ENCODE assay signal across 10 cellular contexts in genomic region chr1:25148673-25149300, GRCh38.
A peak's percentile ranks its signal among the peaks of the same experiment; 100 is the strongest.
DNase-seq lines count a peak whose midpoint lies in the region; ATAC-seq and TF ChIP-seq lines count a peak whose summit lies in the region.
"Had no signal": no experiment of that assay in that cellular context is flagged by ENCODE, and none has a peak within 500 bp of the region (broad histone marks: within the 10 kb centered on the region; RNA-seq: fewer than 3 reads in every experiment).

No MANE protein-coding gene starts in this region.

- H3K9me2 ChIP-seq in PC-3 (replicated peaks; ENCODE audit: low read length): no peaks in the 10 kb centered on the region

- intact Hi-C loops in heart right ventricle (cut with DNase I): no loop called here
- intact Hi-C loops in right cardiac atrium (cut with DNase I): no loop called here
- intact Hi-C loops in PC-3 (cut with micrococcal nuclease): no loop called here
- intact Hi-C loops in dorsolateral prefrontal cortex (cut with DNase I): no loop called here
- intact Hi-C loops in stomach (cut with DNase I; ENCODE audit: low total_unique reads): no loop called here

- H3F3A ChIP-seq in PC-3 (ENCODE audit: low read length, unreplicated experiment): no peaks in the 10 kb centered on the region

- DNase-seq in heart right ventricle: no peak
- DNase-seq in right cardiac atrium: no peak
- peak; percentile 27 for DNase-seq in PC-3
- DNase-seq in dorsolateral prefrontal cortex: no peak
- peak; percentile 17 for DNase-seq in stimulated activated naive B cell treated with anti-CD40 and anti-IgM and Interleukin-4, amounts not matched to agents 10 μg/mL and 1 μg/mL and 100 μg/mL, for 72 hours
- no peak for DNase-seq in stomach
- no peak for DNase-seq in substantia nigra (lab: John Stamatoyannopoulos, UW)

- no peak overlapping the region for H3K4me3 Mint-ChIP-seq in stimulated activated naive B cell treated with anti-CD40 and anti-IgM and Interleukin-4, amounts not matched to agents 10 μg/mL and 1 μg/mL and 100 μg/mL, for 72 hours
- H3K4me3 Mint-ChIP-seq: T-helper 1 cell treated with Interleukin-12 subunit alpha and Interleukin-12 subunit beta and Interleukin-4 antibody, amounts not matched to agents 30 μg/mL and 1 μg/mL, for 36 hours had no signal

- CTCF ChIA-PET in PC-3 (lab: Charles Lee): no interaction called here

- H3K27me3 ChIP-seq in heart right ventricle (peaks cover 0 to 70% (median 38%) of the 10 kb centered on the region in 7 donors), right cardiac atrium (ENCODE audit: control insufficient read depth, insufficient read depth) (no peaks in the 10 kb centered on the region), PC-3 (ENCODE audit: low read length) (peaks cover 60% of the 10 kb centered on the region), dorsolateral prefrontal cortex (peaks cover 0 to 11% (median 0%) of the 10 kb centered on the region in 45 donors), stomach (peaks cover 0 to 32% (median 0%) of the 10 kb centered on the region in 3 donors)

- POLR2A ChIA-PET in PC-3 (lab: Charles Lee; ENCODE audit: unreplicated experiment): no interaction called here

- H3K27ac ChIP-seq in heart right ventricle (no peak overlapping the region), right cardiac atrium (ENCODE audit: low read length) (no peak overlapping the region), PC-3 (ENCODE audit: low read length) (no peak overlapping the region), dorsolateral prefrontal cortex (no peak overlapping the region), stomach (no peak overlapping the region), substantia nigra (ENCODE audit: low read depth, low read length, poor library complexity, severe bottlenecking) (no peak overlapping the region)
- H3K27ac ChIP-seq: thoracic aorta had no signal

- H3K9me3 ChIP-seq in heart right ventricle (peaks cover 0 to 14% (median 0%) of the 10 kb centered on the region in 11 donors), right cardiac atrium (ENCODE audit: control insufficient read depth, low read length) (peaks cover 1% of the 10 kb centered on the region), PC-3 (ENCODE audit: low read length) (no peaks in the 10 kb centered on the region), stomach (no peaks in the 10 kb centered on the region)
- H3K9me3 ChIP-seq: thoracic aorta had no signal

- 33 to 49% methylated on average over 2 of the region's 2 CpGs for WGBS in heart right ventricle, 2 donors
- 45% methylated on average over 2 of the region's 2 CpGs for WGBS in right cardiac atrium
- WGBS in stomach, 5 donors: 34 to 57% (median 42%) methylated on average over 2 of the region's 2 CpGs

- TF ChIP-seq POLR2A in stomach (IDR thresholded peaks at IDR 0.05): no peak

- no peak overlapping the region for H2AFZ ChIP-seq in PC-3 (ENCODE audit: low read length)

- H3K27ac Mint-ChIP-seq in stimulated activated naive B cell treated with anti-CD40 and anti-IgM and Interleukin-4, amounts not matched to agents 10 μg/mL and 1 μg/mL and 100 μg/mL, for 72 hours: no peak overlapping the region
- H3K27ac Mint-ChIP-seq: T-helper 1 cell treated with Interleukin-12 subunit alpha and Interleukin-12 subunit beta and Interleukin-4 antibody, amounts not matched to agents 30 μg/mL and 1 μg/mL, for 36 hours had no signal

- no TSS peak for BruUV-seq in PC-3 (replicated peaks; lab: Mats Ljungman, UMichigan)

- H3K36me3 ChIP-seq in heart right ventricle (no peaks in the 10 kb centered on the region), PC-3 (ENCODE audit: low read depth, low read length) (no peaks in the 10 kb centered on the region), stomach (no peaks in the 10 kb centered on the region)
- H3K36me3 ChIP-seq: thoracic aorta had no signal

- H3K9me3 Mint-ChIP-seq in stimulated activated naive B cell treated with anti-CD40 and anti-IgM and Interleukin-4, amounts not matched to agents 10 μg/mL and 1 μg/mL and 100 μg/mL, for 72 hours: no peaks in the 10 kb centered on the region
- H3K9me3 Mint-ChIP-seq: T-helper 1 cell treated with Interleukin-12 subunit alpha and Interleukin-12 subunit beta and Interleukin-4 antibody, amounts not matched to agents 30 μg/mL and 1 μg/mL, for 36 hours had no signal

- H3K4me3 ChIP-seq in heart right ventricle (no peak overlapping the region), right cardiac atrium (ENCODE audit: low read length) (no peak overlapping the region), PC-3 (ENCODE audit: low read length) (no peak overlapping the region), dorsolateral prefrontal cortex (no peak overlapping the region), stomach (no peak overlapping the region)
- H3K4me3 ChIP-seq: thoracic aorta had no signal

- H4K20me1 ChIP-seq in PC-3 (ENCODE audit: low read length): no peaks in the 10 kb centered on the region

- H3K4me2 ChIP-seq in PC-3 (ENCODE audit: low read length): no peak overlapping the region

- H3K27me3 Mint-ChIP-seq in stimulated activated naive B cell treated with anti-CD40 and anti-IgM and Interleukin-4, amounts not matched to agents 10 μg/mL and 1 μg/mL and 100 μg/mL, for 72 hours: peaks cover 31 to 35% of the 10 kb centered on the region in 2 donors

- no peaks in the 10 kb centered on the region for H3K79me2 ChIP-seq in PC-3 (ENCODE audit: low read length)

- ATAC-seq in heart right ventricle (no peak), right cardiac atrium (no peak), PC-3 (0 out of 2 replicates have a peak, but pooled peaks have one; percentile 29), GM19324 (IDR thresholded peaks at IDR 0.05; ENCODE audit: low FRiP score, unreplicated experiment) (no peak)
- ATAC-seq in stimulated activated naive B cell treated with anti-CD40 and anti-IgM and Interleukin-4, amounts not matched to agents 10 μg/mL and 1 μg/mL and 100 μg/mL, for 72 hours (replicated peaks): peak; percentile 71 to 76

- H3K9ac ChIP-seq in PC-3 (ENCODE audit: low read length): no peak overlapping the region

- H3K36me3 Mint-ChIP-seq in stimulated activated naive B cell treated with anti-CD40 and anti-IgM and Interleukin-4, amounts not matched to agents 10 μg/mL and 1 μg/mL and 100 μg/mL, for 72 hours: no peaks in the 10 kb centered on the region

- peak in 8 of 9 donors; percentile 21 to 60 (median 36) for TF ChIP-seq CTCF in heart right ventricle (IDR thresholded peaks at IDR 0.05)
- peak; percentile 59 for TF ChIP-seq CTCF in PC-3 (conservative IDR thresholded peaks at IDR 0.05; ENCODE audit: low read depth, low read length)
- TF ChIP-seq CTCF in dorsolateral prefrontal cortex (IDR thresholded peaks at IDR 0.05 in 54 of 56, conservative IDR thresholded peaks at IDR 0.05 in 2 of 56; ENCODE audit: low read depth in 1 of 56, partially characterized antibody in 56 of 56): peak in 35 of 56 donors; percentile 10 to 53 (median 30)
- TF ChIP-seq CTCF in stomach (IDR thresholded peaks at IDR 0.05): peak in 3 of 7 experiments; percentile 14 to 34 (median 16)

- peaks cover 14 to 17% of the 10 kb centered on the region in 2 donors for H3K4me1 Mint-ChIP-seq in stimulated activated naive B cell treated with anti-CD40 and anti-IgM and Interleukin-4, amounts not matched to agents 10 μg/mL and 1 μg/mL and 100 μg/mL, for 72 hours

- H3K4me1 ChIP-seq in heart right ventricle: no peaks in the 10 kb centered on the region
- H3K4me1 ChIP-seq in right cardiac atrium (ENCODE audit: control insufficient read depth, insufficient read depth, low read length): no peaks in the 10 kb centered on the region
- H3K4me1 ChIP-seq in PC-3 (ENCODE audit: insufficient read depth, low read length): no peaks in the 10 kb centered on the region
- no peaks in the 10 kb centered on the region for H3K4me1 ChIP-seq in stomach

- no peak for TF ChIP-seq EP300 in stomach (IDR thresholded peaks at IDR 0.05)

Comparison
In these comparisons a context has a peak if more than half of its experiments do, and no peak if none do; other contexts are left out.
1. ATAC-seq: peak in PC-3 (single experiment) and stimulated activated naive B cell treated with anti-CD40 and anti-IgM and Interleukin-4, amounts not matched to agents 10 μg/mL and 1 μg/mL and 100 μg/mL, for 72 hours (2 of 2); none in heart right ventricle (0 of 8), right cardiac atrium (0 of 2) and GM19324 (single experiment).
2. DNase-seq: peak in PC-3 (single experiment) and stimulated activated naive B cell treated with anti-CD40 and anti-IgM and Interleukin-4, amounts not matched to agents 10 μg/mL and 1 μg/mL and 100 μg/mL, for 72 hours (single experiment); none in heart right ventricle (0 of 2), right cardiac atrium (0 of 3), dorsolateral prefrontal cortex (0 of 10), stomach (single experiment) and substantia nigra (0 of 49).